Comparison of ENCODE assay signal across 8 cellular contexts in the genomic region with DNA sequence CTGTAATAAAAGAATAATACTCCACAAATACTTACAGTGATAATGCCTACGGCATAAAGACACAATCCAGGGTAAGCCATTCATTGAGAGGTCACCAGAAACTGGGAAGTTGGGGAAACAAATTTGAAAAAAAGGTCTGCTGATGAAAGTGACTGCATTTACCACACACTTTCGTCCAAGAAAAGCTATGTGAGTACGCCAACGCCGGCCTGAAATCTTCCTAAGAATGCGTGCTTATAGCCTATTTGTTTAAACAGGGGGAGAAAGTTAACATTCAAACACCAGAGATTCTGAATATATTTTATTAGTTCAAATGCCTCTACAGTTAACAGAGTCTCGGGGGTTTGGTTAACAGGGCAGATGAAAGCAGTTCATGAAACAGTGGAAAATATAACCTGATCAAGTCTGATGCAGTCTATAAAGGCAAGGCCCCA. TPM values are rescaled to one million over a fixed set of nuclear protein-coding genes. Genes with fewer than 3 reads are reported as not detected.
A peak's percentile ranks its signal among the peaks of the same experiment; 100 is the strongest.
DNase-seq lines count a peak whose midpoint lies in the region; ATAC-seq and FAIRE-seq lines count a peak whose summit lies in the region.

No MANE protein-coding gene starts in this region.

- H3K27ac ChIP-seq in epithelial cell of prostate: peak overlapping the region; percentile 63

- peaks cover 20% of the 10 kb centered on the region for H3K4me1 Mint-ChIP-seq in activated CD4-positive, alpha-beta T cell treated with anti-CD3 and anti-CD28 coated beads, Interleukin-2, amount 10 ng/mL, durations not matched to agents 7 days and 5 days
- peaks cover 18 to 22% of the 10 kb centered on the region in 2 donors for H3K4me1 Mint-ChIP-seq in natural killer cell treated with Interleukin-12 subunit alpha and Interleukin-12 subunit beta and Interleukin-15 and Interleukin-18, amount 100 ng/mL, for 72 hours (ENCODE audit: low read depth in 2 of 2)

- POLR2A ChIA-PET in activated CD4-positive, alpha-beta T cell treated with anti-CD3 and anti-CD28 coated beads, Interleukin-2, amount 10 ng/mL, durations not matched to agents 7 days and 5 days (lab: Charles Lee): interaction anchor here (1.0 to 1.8 kb wide), 2 partner anchors 30 to 305 kb away, joined by 3 to 5 read pairs; no protein-coding TSS in a partner anchor

- no peak for FAIRE-seq in RCC 7860 (lab: Jason Lieb, UNC)

- H3K9me3 Mint-ChIP-seq in activated CD4-positive, alpha-beta T cell treated with anti-CD3 and anti-CD28 coated beads, Interleukin-2, amount 10 ng/mL, durations not matched to agents 7 days and 5 days: no peaks in the 10 kb centered on the region
- H3K9me3 Mint-ChIP-seq in natural killer cell treated with Interleukin-12 subunit alpha and Interleukin-12 subunit beta and Interleukin-15 and Interleukin-18, amount 100 ng/mL, for 72 hours: no peaks in the 10 kb centered on the region

- DNase-seq in activated CD4-positive, alpha-beta T cell treated with anti-CD3 and anti-CD28 coated beads, Interleukin-2, amount 10 ng/mL, durations not matched to agents 7 days and 5 days: no peak
- DNase-seq in activated CD4-positive, alpha-beta T cell treated with anti-CD3 and anti-CD28 coated beads for 4 hours: no peak
- DNase-seq in RCC 7860 (ENCODE audit: low spot score) (peak; percentile 5), epithelial cell of prostate (ENCODE audit: low read depth, low spot score) (no peak), cerebellum (ENCODE audit: low spot score) (no peak), NCI-H2081 (lab: John Stamatoyannopoulos, UW) (no peak), NCI-H2107 treated with DMSO at 0.1 percent for 48 hours (lab: John Stamatoyannopoulos, UW; ENCODE audit: unreplicated experiment) (no peak)
- no peak for DNase-seq in natural killer cell treated with Interleukin-12 subunit alpha and Interleukin-12 subunit beta and Interleukin-15 and Interleukin-18, amount 100 ng/mL, for 72 hours (ENCODE audit: low spot score)

- H3K4me3 Mint-ChIP-seq in activated CD4-positive, alpha-beta T cell treated with anti-CD3 and anti-CD28 coated beads, Interleukin-2, amount 10 ng/mL, durations not matched to agents 7 days and 5 days: peak overlapping the region; percentile 94
- H3K4me3 Mint-ChIP-seq in natural killer cell treated with Interleukin-12 subunit alpha and Interleukin-12 subunit beta and Interleukin-15 and Interleukin-18, amount 100 ng/mL, for 72 hours: peak overlapping the region; percentile 95

- H3K27ac Mint-ChIP-seq in activated CD4-positive, alpha-beta T cell treated with anti-CD3 and anti-CD28 coated beads, Interleukin-2, amount 10 ng/mL, durations not matched to agents 7 days and 5 days: peak overlapping the region; percentile 96
- H3K27ac Mint-ChIP-seq in natural killer cell treated with Interleukin-12 subunit alpha and Interleukin-12 subunit beta and Interleukin-15 and Interleukin-18, amount 100 ng/mL, for 72 hours: peak overlapping the region; percentile 94 to 97

- H3K36me3 Mint-ChIP-seq in activated CD4-positive, alpha-beta T cell treated with anti-CD3 and anti-CD28 coated beads, Interleukin-2, amount 10 ng/mL, durations not matched to agents 7 days and 5 days (ENCODE audit: low read depth): peaks cover 26% of the 10 kb centered on the region
- H3K36me3 Mint-ChIP-seq in natural killer cell treated with Interleukin-12 subunit alpha and Interleukin-12 subunit beta and Interleukin-15 and Interleukin-18, amount 100 ng/mL, for 72 hours: peaks cover 21% of the 10 kb centered on the region

- H3K27me3 Mint-ChIP-seq in activated CD4-positive, alpha-beta T cell treated with anti-CD3 and anti-CD28 coated beads, Interleukin-2, amount 10 ng/mL, durations not matched to agents 7 days and 5 days: no peaks in the 10 kb centered on the region
- peaks cover 0 to 3% of the 10 kb centered on the region in 2 donors for H3K27me3 Mint-ChIP-seq in natural killer cell treated with Interleukin-12 subunit alpha and Interleukin-12 subunit beta and Interleukin-15 and Interleukin-18, amount 100 ng/mL, for 72 hours

- ATAC-seq in natural killer cell treated with Interleukin-12 subunit alpha and Interleukin-12 subunit beta and Interleukin-15 and Interleukin-18, amount 100 ng/mL, for 72 hours: no peak

- CTCF ChIA-PET in activated CD4-positive, alpha-beta T cell treated with anti-CD3 and anti-CD28 coated beads, Interleukin-2, amount 10 ng/mL, durations not matched to agents 7 days and 5 days (lab: Charles Lee): interaction anchor here (0.8 to 1.9 kb wide), 6 partner anchors 16 to 331 kb away, joined by 3 to 6 read pairs (median 4); partner anchors contain the start of genes FUCA2 and ZC2HC1B

RNA-seq across cellular contexts. Expression of gene LTV1, which starts 0.7 kb away (rescaled TPM):
- total RNA-seq in activated CD4-positive, alpha-beta T cell treated with anti-CD3 and anti-CD28 coated beads, Interleukin-2, amount 10 ng/mL, durations not matched to agents 7 days and 5 days: 10 to 100 TPM; 23.7 to 25.1 TPM
- 10 to 100 TPM; 33.3 to 43.1 TPM for total RNA-seq in natural killer cell treated with Interleukin-12 subunit alpha and Interleukin-12 subunit beta and Interleukin-15 and Interleukin-18, amount 100 ng/mL, for 72 hours
- total RNA-seq in cerebellum: 10.3 TPM

RNA-seq across cellular contexts. Expression of gene ZC2HC1B, which starts 21.8 kb away (rescaled TPM):
- total RNA-seq in activated CD4-positive, alpha-beta T cell treated with anti-CD3 and anti-CD28 coated beads, Interleukin-2, amount 10 ng/mL, durations not matched to agents 7 days and 5 days: not detected
- not detected for total RNA-seq in natural killer cell treated with Interleukin-12 subunit alpha and Interleukin-12 subunit beta and Interleukin-15 and Interleukin-18, amount 100 ng/mL, for 72 hours
- total RNA-seq in cerebellum: not detected
